ENCODE assay signal across 11 cellular contexts in the genomic region with DNA sequence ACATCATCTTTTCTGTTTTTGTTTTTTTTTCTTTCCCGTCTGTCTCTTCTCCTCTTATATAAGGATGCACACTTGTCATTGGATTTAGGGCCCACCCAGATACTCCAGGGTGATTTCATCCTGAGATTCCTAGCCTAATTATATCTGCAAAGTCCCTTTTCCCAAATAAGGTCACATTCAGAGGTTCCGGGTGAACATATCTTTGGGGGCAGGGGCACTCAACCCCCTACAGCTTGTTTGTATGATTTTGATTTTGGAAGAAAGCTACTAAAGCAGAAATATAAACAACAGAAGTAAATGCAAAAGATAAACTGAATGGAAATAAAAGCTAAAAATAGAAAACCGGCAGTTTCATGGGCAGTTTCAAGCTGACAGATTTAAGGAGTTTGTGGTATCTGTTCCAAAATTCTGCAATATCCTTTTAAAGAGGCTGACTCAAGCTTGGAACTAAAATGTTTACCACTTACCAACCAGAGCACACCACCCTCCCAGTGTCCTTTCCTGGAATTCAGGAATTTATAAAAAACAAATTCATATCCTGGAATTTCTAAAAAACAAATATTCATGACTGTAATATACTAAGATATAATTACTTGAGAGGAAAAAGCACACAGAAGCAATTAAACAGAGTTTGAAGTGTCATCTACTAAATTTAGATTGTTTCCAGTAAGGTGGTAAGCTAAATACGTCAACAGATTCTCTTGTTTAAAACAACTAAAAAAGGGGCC.
DNase-seq lines count a peak whose midpoint lies in the region; ATAC-seq lines count a peak whose summit lies in the region.
"Had no signal": no experiment of that assay in that cellular context is flagged by ENCODE, and none has a peak within 500 bp of the region (broad histone marks: within the 10 kb centered on the region; RNA-seq: fewer than 3 reads in every experiment).

No MANE protein-coding gene starts in this region.

- DNase-seq in GM04504 (ENCODE audit: low read depth), result peak; percentile 64
- DNase-seq in SJSA1 (ENCODE audit: low read depth in 1 of 2, low spot score in 2 of 2), result peak; percentile 56 to 86
- DNase-seq in fibroblast of gingiva (ENCODE audit: low read depth), result peak; percentile 75
- no peak for DNase-seq in NCI-H510A treated with DMSO at 0.1 percent for 48 hours (lab: John Stamatoyannopoulos, UW)
- no peak for DNase-seq in Karpas-422
- DNase-seq in activated gamma-delta T cell treated with Interleukin-2 at 50 U/mL for 16 hours, result no peak
- DNase-seq: NCI-H524 had no signal

- H3K9ac ChIP-seq in skeletal muscle satellite cell (ENCODE audit: low read depth, low read length), result peak overlapping the region; percentile 61
- no peak overlapping the region for H3K9ac ChIP-seq in Karpas-422 (ENCODE audit: low read length)

- H3K9me3 ChIP-seq in SJSA1 (replicated peaks) (no peaks in the 10 kb centered on the region), skeletal muscle satellite cell (replicated peaks; ENCODE audit: low read length) (no peaks in the 10 kb centered on the region), Karpas-422 (ENCODE audit: low read length) (no peaks in the 10 kb centered on the region)

- H3K27me3 ChIP-seq in SJSA1 (replicated peaks), result no peaks in the 10 kb centered on the region
- H3K27me3 ChIP-seq in skeletal muscle satellite cell (ENCODE audit: control insufficient read depth, insufficient read depth, low read length), result no peaks in the 10 kb centered on the region
- no peaks in the 10 kb centered on the region; the same call in none of the 2 replicates for H3K27me3 ChIP-seq in Karpas-422 (ENCODE audit: low read length)

- H3K4me2 ChIP-seq in skeletal muscle satellite cell (ENCODE audit: low read length) (peak overlapping the region; percentile 60), Karpas-422 (ENCODE audit: low read depth, low read length, poor library complexity, severe bottlenecking) (no peak overlapping the region)

- H3K4me1 ChIP-seq in SJSA1 (replicated peaks) (peaks cover 45% of the 10 kb centered on the region), skeletal muscle satellite cell (ENCODE audit: control insufficient read depth, insufficient read depth, low read length) (peaks cover 47% of the 10 kb centered on the region), Karpas-422 (ENCODE audit: low read length) (no peaks in the 10 kb centered on the region)

- no peak overlapping the region for H2AFZ ChIP-seq in Karpas-422 (ENCODE audit: low read length)

- H3K27ac ChIP-seq in SJSA1, result peak overlapping the region; percentile 73
- H3K27ac ChIP-seq in Karpas-422 (ENCODE audit: low read length), result no peak overlapping the region
- H3K27ac ChIP-seq: HL-60 had no signal

- H3K4me3 ChIP-seq in SJSA1, result no peak overlapping the region
- H3K4me3 ChIP-seq in skeletal muscle satellite cell (ENCODE audit: low read length), result no peak overlapping the region
- H3K4me3 ChIP-seq in Karpas-422 (ENCODE audit: low read length), result no peak overlapping the region

- no peak for ATAC-seq in HG03039 (IDR thresholded peaks at IDR 0.05; ENCODE audit: unreplicated experiment)
- ATAC-seq: activated CD4-positive, CD25-positive, alpha-beta regulatory T cell treated with anti-CD3 and anti-CD28 coated beads, Interleukin-2, amount 50 U/mL, for 24 hours had no signal

- no peaks in the 10 kb centered on the region for H3K79me2 ChIP-seq in Karpas-422 (ENCODE audit: low read length)

- H3K36me3 ChIP-seq in SJSA1 (no peaks in the 10 kb centered on the region), skeletal muscle satellite cell (ENCODE audit: insufficient read depth, low read length) (no peaks in the 10 kb centered on the region), Karpas-422 (ENCODE audit: insufficient read depth, low read length) (no peaks in the 10 kb centered on the region)

- no peaks in the 10 kb centered on the region for H3K9me2 ChIP-seq in Karpas-422 (replicated peaks; ENCODE audit: insufficient read depth, low read length)

- H4K20me1 ChIP-seq in Karpas-422 (ENCODE audit: insufficient read depth, low read depth, low read length), result no peaks in the 10 kb centered on the region

Comparison
In these comparisons a context has a peak if more than half of its experiments do, and no peak if none do; other contexts are left out.
1. DNase-seq: peak in GM04504 (single experiment), SJSA1 (2 of 2) and fibroblast of gingiva (single experiment); none in NCI-H510A treated with DMSO at 0.1 percent for 48 hours (single experiment), Karpas-422 (single experiment) and activated gamma-delta T cell treated with Interleukin-2 at 50 U/mL for 16 hours (single experiment).